Comparison of ENCODE assay signal across 8 cellular contexts in genomic region chr18:49476664-49477411, GRCh38. TPM values are rescaled to one million over a fixed set of nuclear protein-coding genes. Genes with fewer than 3 reads are reported as not detected.
DNase-seq lines count a peak whose midpoint lies in the region; ATAC-seq, FAIRE-seq and TF ChIP-seq lines count a peak whose summit lies in the region.

No MANE protein-coding gene starts in this region.

- no peak overlapping the region for H2AFZ ChIP-seq in HepG2 (ENCODE audit: low read length)

- H3K4me1 ChIP-seq in HepG2 (ENCODE audit: insufficient read depth, low read length) = no peaks in the 10 kb centered on the region

- peak; percentile 67 for DNase-seq in AG09319 (ENCODE audit: extremely low read depth, low read depth)
- DNase-seq in HT1080 (ENCODE audit: low read depth) = peak; percentile 87
- DNase-seq in amniotic stem cell (lab: John Stamatoyannopoulos, UW) = peak; percentile 40
- no peak for DNase-seq in HepG2 (ENCODE audit: low spot score)
- no peak for DNase-seq in NCI-H146 treated with DMSO at 0.1 percent for 48 hours (lab: John Stamatoyannopoulos, UW; ENCODE audit: unreplicated experiment)
- DNase-seq in COR-L47 (lab: John Stamatoyannopoulos, UW) = no peak

- POLR2A ChIA-PET in HepG2 (lab: Yijun Ruan, JAX) = interaction anchor here (0.9 kb wide), 1 partner anchor 17 kb away, joined by 3 read pairs; no protein-coding TSS in a partner anchor

- peaks cover 2% of the 10 kb centered on the region in 2 experiments; a peak in 2 of 5 replicates for H3K36me3 ChIP-seq in HepG2 (replicated peaks in 1 of 2; ENCODE audit: control insufficient read depth in 1 of 2, insufficient read depth in 2 of 2, low read length in 2 of 2)

- no peak for TF ChIP-seq CTCF in AG09319 (IDR thresholded peaks at IDR 0.05; ENCODE audit: low read depth, low read length)
- no peak for TF ChIP-seq CTCF in HepG2 (CRISPR knock-in tag; IDR thresholded peaks at IDR 0.05)

- H4K20me1 ChIP-seq in HepG2 (ENCODE audit: insufficient read depth, low read length) = no peaks in the 10 kb centered on the region

- WGBS in HepG2 (ENCODE audit: low lambda C conversion rate) = 88% methylated on average over 11 of the region's 11 CpGs

- H3K9me3 ChIP-seq in HepG2 (ENCODE audit: low read length) = no peaks in the 10 kb centered on the region

- no peaks in the 10 kb centered on the region for H3K79me2 ChIP-seq in HepG2 (ENCODE audit: insufficient read depth, low read length)

- H3K4me3 ChIP-seq in HepG2 (replicated peaks in 1 of 3; ENCODE audit: insufficient read depth in 1 of 3, low read depth in 2 of 3, low read length in 3 of 3) = no peak overlapping the region

- no peaks in the 10 kb centered on the region for H3K27me3 ChIP-seq in HepG2 (ENCODE audit: control insufficient read depth in 1 of 2, insufficient read depth in 2 of 2, low read length in 2 of 2)

- no peak for TF ChIP-seq RAD21 in HepG2 (CRISPR knock-in tag; IDR thresholded peaks at IDR 0.05)

- BruUV-seq in HepG2 (replicated peaks; lab: Mats Ljungman, UMichigan) = no TSS peak

- CTCF ChIA-PET in HepG2 (lab: Yijun Ruan, JAX; ENCODE audit: low intra/inter-chr PET ratio, low total read pairs) = no interaction called here

- intact Hi-C loops in HepG2 (cut with micrococcal nuclease; ENCODE audit: unreplicated experiment) = no loop called here

- no peak for TF ChIP-seq POLR2A in HepG2 (IDR thresholded peaks at IDR 0.05; ENCODE audit: insufficient read depth in 1 of 2, low read depth in 2 of 2, low read length in 2 of 2)

- in situ Hi-C loops in HepG2 (cut with HindIII; ENCODE audit: extremely low pct_ligation_motif_present, low pct_unique_long_range_greater_than_20kb) = no loop called here

- no peak overlapping the region for H3K27ac ChIP-seq in HepG2 (ENCODE audit: extremely low read length, insufficient read depth, low read length)

- H3K4me2 ChIP-seq in HepG2 (ENCODE audit: low read depth, low read length) = no peak overlapping the region

- no peak for ATAC-seq in HepG2
- no peak for ATAC-seq in HG03039 (IDR thresholded peaks at IDR 0.05; ENCODE audit: unreplicated experiment)
- ATAC-seq in GM19452 (IDR thresholded peaks at IDR 0.05; ENCODE audit: unreplicated experiment) = no peak

- no peak for FAIRE-seq in HepG2 (lab: Jason Lieb, UNC)

- no peak overlapping the region for H3K9ac ChIP-seq in HepG2 (ENCODE audit: insufficient read depth, low read depth, low read length)

- TF ChIP-seq EP300 in HepG2 (IDR thresholded peaks at IDR 0.05; ENCODE audit: low read depth in 2 of 2, low read length in 2 of 2) = no peak
- TF ChIP-seq EP300 in HepG2 (CRISPR knock-in tag; IDR thresholded peaks at IDR 0.05; ENCODE audit: borderline replicate concordance) = no peak

TF ChIP-seq in HepG2, 621 proteins besides CTCF, POLR2A, EP300 and RAD21 (continues in another document):
- TF ChIP-seq ZFP41 (CRISPR knock-in tag; IDR thresholded peaks at IDR 0.05; ENCODE audit: borderline replicate concordance) (no peak), ZNF607 (CRISPR knock-in tag; IDR thresholded peaks at IDR 0.05; ENCODE audit: borderline replicate concordance) (no peak), ZNF891 (CRISPR knock-in tag; IDR thresholded peaks at IDR 0.05) (no peak), MAFK (conservative IDR thresholded peaks at IDR 0.05 in 1 of 2, IDR thresholded peaks at IDR 0.05 in 1 of 2; ENCODE audit: low read length in 2 of 2) (peak; percentile 50 to 60), ZNF121 (CRISPR knock-in tag; IDR thresholded peaks at IDR 0.05) (0 out of 2 replicates have a peak, but pooled peaks have one; percentile 29)

RNA-seq across cellular contexts. Expression of gene C18orf32, which starts 10.2 kb away (rescaled TPM):
- 10.7 and 23.4 TPM in 2 replicates for total RNA-seq in HT1080 (2014; rRNA removed; shearing (Covaris generic))
- 69.3 and 70.2 TPM in 2 replicates for polyA plus RNA-seq in HT1080 (2015; cell fraction: cytosol; rRNA removed)
- 19.6 and 20.1 TPM in 2 replicates for polyA plus RNA-seq in HT1080 (2015; cell fraction: nucleus; rRNA removed)
- 14.5 and 20.6 TPM in 2 replicates for total RNA-seq in HepG2 (2016; rRNA removed; fragmentation: Illumina TruSeq; extraction: Trizol)
- total RNA-seq in HepG2 (2016; cell fraction: cytosol; rRNA removed; fragmentation: Illumina TruSeq; extraction: Trizol; ENCODE audit: low read depth) = 21.3 and 22.8 TPM in 2 replicates
- total RNA-seq in HepG2 (2016; cell fraction: insoluble cytoplasmic fraction; rRNA removed; fragmentation: Illumina TruSeq; extraction: Trizol) = 14.0 and 23.8 TPM in 2 replicates
- total RNA-seq in HepG2 (2016; cell fraction: membrane; rRNA removed; fragmentation: Illumina TruSeq; extraction: Trizol) = 32.7 and 32.8 TPM in 2 replicates
- 15.0 and 16.4 TPM in 2 replicates for total RNA-seq in HepG2 (2016; cell fraction: nucleus; rRNA removed; fragmentation: Illumina TruSeq; extraction: Trizol)
- polyA plus RNA-seq in HepG2 (2011; rRNA removed) = 15.9 and 17.6 TPM in 2 replicates
- polyA plus RNA-seq in HepG2 (2011; cell fraction: cytosol; rRNA removed) = 13.2 and 14.2 TPM in 2 replicates
- 6.4 and 8.7 TPM in 2 replicates for polyA plus RNA-seq in HepG2 (2011; cell fraction: nucleus; rRNA removed)
- 18.8 and 20.4 TPM in 2 replicates for polyA plus RNA-seq in HepG2 (2012)
- polyA plus RNA-seq in HepG2 (2016; cell fraction: cytosol; fragmentation: Illumina TruSeq; extraction: Trizol; ENCODE audit: low read depth) = 55.4 and 58.2 TPM in 2 replicates
- polyA plus RNA-seq in HepG2 (2016; cell fraction: insoluble cytoplasmic fraction; fragmentation: Illumina TruSeq; extraction: Trizol; ENCODE audit: low read depth) = 18.5 and 25.1 TPM in 2 replicates
- polyA plus RNA-seq in HepG2 (2016; cell fraction: membrane; fragmentation: Illumina TruSeq; extraction: Trizol; ENCODE audit: low read depth) = 45.4 and 46.0 TPM in 2 replicates
- 26.2 and 28.8 TPM in 2 replicates for polyA plus RNA-seq in HepG2 (2016; cell fraction: nucleus; fragmentation: Illumina TruSeq; extraction: Trizol; ENCODE audit: insufficient read depth, low read depth)
- polyA minus RNA-seq in HepG2 (2011; rRNA and poly(A)+ RNA removed; ENCODE audit: low replicate concordance) = 1.9 and 3.2 TPM in 2 replicates
- polyA minus RNA-seq in HepG2 (2011; cell fraction: cytosol; rRNA and poly(A)+ RNA removed) = 4.7 and 6.5 TPM in 2 replicates
- polyA minus RNA-seq in HepG2 (2011; cell fraction: nucleus; rRNA and poly(A)+ RNA removed) = 4.4 and 6.7 TPM in 2 replicates

RNA-seq across cellular contexts. Expression of gene RPL17, which starts 15.4 kb away (rescaled TPM):
- total RNA-seq in HT1080 (2014; rRNA removed; shearing (Covaris generic)) = 3,061 and 3,120 TPM in 2 replicates
- polyA plus RNA-seq in HT1080 (2015; cell fraction: cytosol; rRNA removed) = 3,661 and 3,835 TPM in 2 replicates
- 1,409 and 1,549 TPM in 2 replicates for polyA plus RNA-seq in HT1080 (2015; cell fraction: nucleus; rRNA removed)
- 2,087 and 2,639 TPM in 2 replicates for total RNA-seq in HepG2 (2016; rRNA removed; fragmentation: Illumina TruSeq; extraction: Trizol)
- 3,110 and 3,287 TPM in 2 replicates for total RNA-seq in HepG2 (2016; cell fraction: cytosol; rRNA removed; fragmentation: Illumina TruSeq; extraction: Trizol; ENCODE audit: low read depth)
- 2,077 and 2,707 TPM in 2 replicates for total RNA-seq in HepG2 (2016; cell fraction: insoluble cytoplasmic fraction; rRNA removed; fragmentation: Illumina TruSeq; extraction: Trizol)
- total RNA-seq in HepG2 (2016; cell fraction: membrane; rRNA removed; fragmentation: Illumina TruSeq; extraction: Trizol) = 4,915 and 4,916 TPM in 2 replicates
- 764 and 826 TPM in 2 replicates for total RNA-seq in HepG2 (2016; cell fraction: nucleus; rRNA removed; fragmentation: Illumina TruSeq; extraction: Trizol)
- 3,818 and 4,133 TPM in 2 replicates for polyA plus RNA-seq in HepG2 (2011; rRNA removed)
- 4,012 and 4,835 TPM in 2 replicates for polyA plus RNA-seq in HepG2 (2011; cell fraction: cytosol; rRNA removed)
- 824 and 1,042 TPM in 2 replicates for polyA plus RNA-seq in HepG2 (2011; cell fraction: nucleus; rRNA removed)
- 3,914 and 4,724 TPM in 2 replicates for polyA plus RNA-seq in HepG2 (2012)
- polyA plus RNA-seq in HepG2 (2016; cell fraction: cytosol; fragmentation: Illumina TruSeq; extraction: Trizol; ENCODE audit: low read depth) = 4,104 and 4,147 TPM in 2 replicates
- 2,894 and 3,118 TPM in 2 replicates for polyA plus RNA-seq in HepG2 (2016; cell fraction: insoluble cytoplasmic fraction; fragmentation: Illumina TruSeq; extraction: Trizol; ENCODE audit: low read depth)
- polyA plus RNA-seq in HepG2 (2016; cell fraction: membrane; fragmentation: Illumina TruSeq; extraction: Trizol; ENCODE audit: low read depth) = 5,165 and 5,252 TPM in 2 replicates
- 1,528 and 1,530 TPM in 2 replicates for polyA plus RNA-seq in HepG2 (2016; cell fraction: nucleus; fragmentation: Illumina TruSeq; extraction: Trizol; ENCODE audit: insufficient read depth, low read depth)
- polyA minus RNA-seq in HepG2 (2011; rRNA and poly(A)+ RNA removed; ENCODE audit: low replicate concordance) = 381 and 692 TPM in 2 replicates
- 546 and 648 TPM in 2 replicates for polyA minus RNA-seq in HepG2 (2011; cell fraction: cytosol; rRNA and poly(A)+ RNA removed)
- 521 and 627 TPM in 2 replicates for polyA minus RNA-seq in HepG2 (2011; cell fraction: nucleus; rRNA and poly(A)+ RNA removed)

RNA-seq across cellular contexts. Expression of gene DYM, which starts 16.4 kb away (rescaled TPM):
- 59.4 and 75.6 TPM in 2 replicates for total RNA-seq in HT1080 (2014; rRNA removed; shearing (Covaris generic))
- polyA plus RNA-seq in HT1080 (2015; cell fraction: cytosol; rRNA removed) = 31.5 and 34.9 TPM in 2 replicates
- polyA plus RNA-seq in HT1080 (2015; cell fraction: nucleus; rRNA removed) = 18.9 and 25.8 TPM in 2 replicates
- total RNA-seq in HepG2 (2016; rRNA removed; fragmentation: Illumina TruSeq; extraction: Trizol) = 47.6 and 74.3 TPM in 2 replicates
- 44.2 and 58.4 TPM in 2 replicates for total RNA-seq in HepG2 (2016; cell fraction: cytosol; rRNA removed; fragmentation: Illumina TruSeq; extraction: Trizol; ENCODE audit: low read depth)
- 48.0 and 72.9 TPM in 2 replicates for total RNA-seq in HepG2 (2016; cell fraction: insoluble cytoplasmic fraction; rRNA removed; fragmentation: Illumina TruSeq; extraction: Trizol)
- total RNA-seq in HepG2 (2016; cell fraction: membrane; rRNA removed; fragmentation: Illumina TruSeq; extraction: Trizol) = 80.3 and 82.6 TPM in 2 replicates
- 54.5 and 60.6 TPM in 2 replicates for total RNA-seq in HepG2 (2016; cell fraction: nucleus; rRNA removed; fragmentation: Illumina TruSeq; extraction: Trizol)
- 51.6 and 72.0 TPM in 2 replicates for polyA plus RNA-seq in HepG2 (2011; rRNA removed)
- polyA plus RNA-seq in HepG2 (2011; cell fraction: cytosol; rRNA removed) = 32.3 and 39.0 TPM in 2 replicates
- polyA plus RNA-seq in HepG2 (2011; cell fraction: nucleus; rRNA removed) = 13.1 and 15.9 TPM in 2 replicates
- 42.0 and 55.8 TPM in 2 replicates for polyA plus RNA-seq in HepG2 (2012)
- 28.7 and 32.8 TPM in 2 replicates for polyA plus RNA-seq in HepG2 (2016; cell fraction: cytosol; fragmentation: Illumina TruSeq; extraction: Trizol; ENCODE audit: low read depth)
- polyA plus RNA-seq in HepG2 (2016; cell fraction: insoluble cytoplasmic fraction; fragmentation: Illumina TruSeq; extraction: Trizol; ENCODE audit: low read depth) = 70.0 and 71.9 TPM in 2 replicates
- polyA plus RNA-seq in HepG2 (2016; cell fraction: membrane; fragmentation: Illumina TruSeq; extraction: Trizol; ENCODE audit: low read depth) = 59.3 and 65.7 TPM in 2 replicates
- polyA plus RNA-seq in HepG2 (2016; cell fraction: nucleus; fragmentation: Illumina TruSeq; extraction: Trizol; ENCODE audit: insufficient read depth, low read depth) = 23.8 and 26.1 TPM in 2 replicates
- 107 and 109 TPM in 2 replicates for polyA minus RNA-seq in HepG2 (2011; rRNA and poly(A)+ RNA removed; ENCODE audit: low replicate concordance)
- polyA minus RNA-seq in HepG2 (2011; cell fraction: cytosol; rRNA and poly(A)+ RNA removed) = 50.0 and 63.9 TPM in 2 replicates
- 116 and 119 TPM in 2 replicates for polyA minus RNA-seq in HepG2 (2011; cell fraction: nucleus; rRNA and poly(A)+ RNA removed)

Comparison
In these comparisons a context has a peak if more than half of its experiments do, and no peak if none do; other contexts are left out.
1. DNase-seq: peak in AG09319 (single experiment), HT1080 (single experiment) and amniotic stem cell (single experiment); none in HepG2 (single experiment), NCI-H146 treated with DMSO at 0.1 percent for 48 hours (single experiment) and COR-L47 (single experiment).